21 cellular contexts compared by ENCODE assay signal in the genomic region with DNA sequence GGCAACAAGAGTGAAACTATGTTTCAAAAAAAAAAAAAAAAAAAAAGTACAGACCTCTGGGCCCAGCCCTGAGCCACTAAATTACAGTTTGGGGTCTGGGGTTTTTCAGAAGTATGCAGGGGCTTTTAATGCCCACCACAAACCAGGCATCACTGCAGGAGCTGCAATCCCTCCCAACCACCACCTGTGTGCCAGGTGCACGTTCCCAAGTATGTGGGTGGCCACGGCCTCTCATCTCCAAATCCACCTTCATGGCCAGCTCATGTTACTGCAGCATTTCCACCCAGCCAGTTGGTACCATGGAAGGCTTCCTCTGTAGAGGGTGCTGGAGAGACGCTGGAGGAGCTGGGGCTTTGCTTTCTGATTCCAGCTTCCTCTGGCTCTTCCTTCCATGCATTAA. TPM values are rescaled to one million over a fixed set of nuclear protein-coding genes. Genes with fewer than 3 reads are reported as not detected.
DNase-seq lines count a peak whose midpoint lies in the region; ATAC-seq and TF ChIP-seq lines count a peak whose summit lies in the region.
"Had no signal": no experiment of that assay in that cellular context is flagged by ENCODE, and none has a peak within 500 bp of the region (broad histone marks: within the 10 kb centered on the region; RNA-seq: fewer than 3 reads in every experiment).

No MANE protein-coding gene starts in this region.

- H3K9me2 ChIP-seq in HCT116 (ENCODE audit: insufficient read depth): no peaks in the 10 kb centered on the region

- H3K4ac ChIP-seq in mesendoderm (ENCODE audit: low read depth, low read length): no peak overlapping the region

- H2AFZ ChIP-seq in DND-41 (ENCODE audit: low read depth, low read length) (no peak overlapping the region), HCT116 (ENCODE audit: low read depth, low read length, poor library complexity, severe bottlenecking) (no peak overlapping the region)

- H2BK5ac ChIP-seq in mesendoderm (ENCODE audit: low read length): no peak overlapping the region

- peaks cover 52% of the 10 kb centered on the region; the same call in 1 of the 2 replicates for H3K36me3 ChIP-seq in DND-41 (ENCODE audit: insufficient read depth, low read length)
- H3K36me3 ChIP-seq in HCT116 (ENCODE audit: control insufficient read depth in 1 of 2, insufficient read depth in 2 of 2, low read length in 2 of 2): peaks cover 0 to 3% of the 10 kb centered on the region in 2 experiments; a peak in 2 of 4 replicates
- H3K36me3 ChIP-seq in RWPE2 (ENCODE audit: low read depth): peaks cover 35% of the 10 kb centered on the region
- H3K36me3 ChIP-seq in mesendoderm (ENCODE audit: control insufficient read depth, insufficient read depth, low read length): no peaks in the 10 kb centered on the region
- peaks cover 3% of the 10 kb centered on the region for H3K36me3 ChIP-seq in CD4-positive, alpha-beta memory T cell (ENCODE audit: insufficient read depth, low read length)

- H3K27me3 Mint-ChIP-seq in CD4-positive, alpha-beta memory T cell: no peaks in the 10 kb centered on the region
- H3K27me3 Mint-ChIP-seq: CD4-positive, alpha-beta T cell had no signal

- no peak overlapping the region for H3K27ac ChIP-seq in DND-41 (ENCODE audit: low read length)
- no peak overlapping the region for H3K27ac ChIP-seq in HCT116 (ENCODE audit: low read depth, low read length)
- no peak overlapping the region for H3K27ac ChIP-seq in RWPE2 (ENCODE audit: poor library complexity, severe bottlenecking)
- no peak overlapping the region for H3K27ac ChIP-seq in mesendoderm (ENCODE audit: low read depth, low read length)
- H3K27ac ChIP-seq in CD4-positive, alpha-beta memory T cell (ENCODE audit: low read depth, low read length): no peak overlapping the region
- H3K27ac ChIP-seq: BLaER1, Peyer's patch, SJCRH30 had no signal

- POLR2A ChIA-PET in HCT116 (lab: Charles Lee): no interaction called here
- POLR2A ChIA-PET in CD4-positive, alpha-beta memory T cell (lab: Charles Lee; ENCODE audit: partially characterized antibody): no interaction called here

- H2AK5ac ChIP-seq in mesendoderm (ENCODE audit: low read length): no peak overlapping the region

- H2BK15ac ChIP-seq in mesendoderm (replicated peaks; ENCODE audit: low read depth): no peak overlapping the region

- H4K5ac ChIP-seq in mesendoderm (ENCODE audit: low read length): no peak overlapping the region

- H3K23ac ChIP-seq in mesendoderm (ENCODE audit: low read length): no peak overlapping the region

- no peaks in the 10 kb centered on the region for H4K20me1 ChIP-seq in DND-41 (ENCODE audit: insufficient read depth, low read length)
- no peaks in the 10 kb centered on the region for H4K20me1 ChIP-seq in HCT116 (ENCODE audit: insufficient read depth)
- H4K20me1 ChIP-seq: BLaER1 had no signal

- no peak overlapping the region for H3K4me3 ChIP-seq in DND-41 (ENCODE audit: low read depth in 1 of 2, low read length in 2 of 2)
- no peak overlapping the region for H3K4me3 ChIP-seq in HCT116 (replicated peaks in 1 of 2; ENCODE audit: low read depth in 1 of 2, low read length in 2 of 2)
- no peak overlapping the region for H3K4me3 ChIP-seq in RWPE2 (ENCODE audit: severe bottlenecking)
- no peak overlapping the region for H3K4me3 ChIP-seq in mesendoderm (ENCODE audit: low read length)
- no peak overlapping the region for H3K4me3 ChIP-seq in CD4-positive, alpha-beta memory T cell (ENCODE audit: low read length in 2 of 2)
- H3K4me3 ChIP-seq: BLaER1, Peyer's patch, SJCRH30 had no signal

- no TSS peak for BruUV-seq in HCT116 (replicated peaks; lab: Mats Ljungman, UMichigan)

- no peak overlapping the region for H3K4me2 ChIP-seq in DND-41 (ENCODE audit: insufficient read depth, low read length)
- no peak overlapping the region for H3K4me2 ChIP-seq in HCT116 (ENCODE audit: low read length)
- no peak overlapping the region for H3K4me2 ChIP-seq in mesendoderm (ENCODE audit: low read length)
- H3K4me2 ChIP-seq: BLaER1 had no signal

- RAD21 ChIA-PET in HCT116 (lab: Charles Lee; ENCODE audit: low non-redundant PET in 1 of 2, low total read pairs in 2 of 2, uncharacterized antibody in 2 of 2, unreplicated experiment in 2 of 2): no interaction called here

- peaks cover 0 to 2% (median under 1%) of the 10 kb centered on the region in 4 donors for H3K4me1 Mint-ChIP-seq in CD4-positive, alpha-beta memory T cell

- H3K4me3 Mint-ChIP-seq in CD4-positive, alpha-beta memory T cell: no peak overlapping the region
- H3K4me3 Mint-ChIP-seq: CD4-positive, alpha-beta T cell had no signal

- intact Hi-C loops in HCT116 (cut with micrococcal nuclease): no loop called here
- intact Hi-C loops in CD4-positive, alpha-beta memory T cell (cut with micrococcal nuclease): no loop called here

- TF ChIP-seq RAD21 in HCT116 (IDR thresholded peaks at IDR 0.05; ENCODE audit: low read depth): no peak

- no peak for TF ChIP-seq CTCF in DND-41 (IDR thresholded peaks at IDR 0.05; ENCODE audit: borderline replicate concordance, extremely low read depth, low read length, poor library complexity, severe bottlenecking)
- TF ChIP-seq CTCF in HCT116 (IDR thresholded peaks at IDR 0.05 in 2 of 3, conservative IDR thresholded peaks at IDR 0.05 in 1 of 3; ENCODE audit: borderline replicate concordance in 1 of 3, insufficient read depth in 1 of 3, low read depth in 2 of 3, low read length in 2 of 3): no peak
- TF ChIP-seq CTCF in RWPE2 (IDR thresholded peaks at IDR 0.05; ENCODE audit: poor library complexity, severe bottlenecking): no peak

- H3K9me3 Mint-ChIP-seq in CD4-positive, alpha-beta memory T cell: peaks cover 0 to 2% (median 0%) of the 10 kb centered on the region in 8 donors
- H3K9me3 Mint-ChIP-seq: CD4-positive, alpha-beta T cell had no signal

- H3K9ac ChIP-seq in DND-41 (ENCODE audit: low read depth, low read length) (no peak overlapping the region), HCT116 (ENCODE audit: low read length) (no peak overlapping the region), mesendoderm (ENCODE audit: low read length) (no peak overlapping the region)
- H3K9ac ChIP-seq: BLaER1 had no signal

- peaks cover 58% of the 10 kb centered on the region in 2 donors for H3K36me3 Mint-ChIP-seq in CD4-positive, alpha-beta memory T cell

- no peak overlapping the region for H3K56ac ChIP-seq in mesendoderm (ENCODE audit: low read length)

- H4K8ac ChIP-seq in mesendoderm (ENCODE audit: low read depth, low read length): no peak overlapping the region

- no peak overlapping the region for H3K27ac Mint-ChIP-seq in CD4-positive, alpha-beta memory T cell
- H3K27ac Mint-ChIP-seq: CD4-positive, alpha-beta T cell had no signal

- H2BK120ac ChIP-seq in mesendoderm (ENCODE audit: low read depth, low read length): no peak overlapping the region

- CTCF ChIA-PET in HCT116 (lab: Charles Lee): no interaction called here
- CTCF ChIA-PET in CD4-positive, alpha-beta memory T cell (lab: Charles Lee; ENCODE audit: partially characterized antibody): interaction anchor here (0.9 kb wide), 1 partner anchor 20 kb away, joined by 8 read pairs; no protein-coding TSS in a partner anchor

- H3K9me3 ChIP-seq in DND-41 (ENCODE audit: insufficient read depth, low read length, severe bottlenecking) (no peaks in the 10 kb centered on the region), HCT116 (ENCODE audit: control insufficient read depth in 1 of 2, insufficient read depth in 1 of 2, low read depth in 1 of 2, low read length in 2 of 2) (no peaks in the 10 kb centered on the region), RWPE2 (ENCODE audit: severe bottlenecking) (no peaks in the 10 kb centered on the region)
- H3K9me3 ChIP-seq in CD4-positive, alpha-beta memory T cell (ENCODE audit: control insufficient read depth in 1 of 2, low read length in 2 of 2): no peaks in the 10 kb centered on the region
- H3K9me3 ChIP-seq: BLaER1, Peyer's patch, SJCRH30 had no signal

- no CpG with 5 or more reads among the region's 3 CpGs for WGBS in mesendoderm (ENCODE audit: extremely low coverage, insufficient coverage, low lambda C conversion rate)

- H3K4me1 ChIP-seq in DND-41 (ENCODE audit: insufficient read depth, low read length): no peaks in the 10 kb centered on the region
- no peaks in the 10 kb centered on the region for H3K4me1 ChIP-seq in HCT116 (ENCODE audit: control insufficient read depth in 1 of 2, insufficient read depth in 2 of 2, low read length in 2 of 2)
- no peaks in the 10 kb centered on the region for H3K4me1 ChIP-seq in RWPE2 (ENCODE audit: insufficient read depth, poor library complexity, severe bottlenecking)
- no peaks in the 10 kb centered on the region for H3K4me1 ChIP-seq in mesendoderm (ENCODE audit: control insufficient read depth, low read depth, low read length)
- H3K4me1 ChIP-seq in CD4-positive, alpha-beta memory T cell (ENCODE audit: insufficient read depth, low read length): no peaks in the 10 kb centered on the region
- H3K4me1 ChIP-seq: BLaER1, Peyer's patch, SJCRH30 had no signal

- no peak overlapping the region for H3K18ac ChIP-seq in mesendoderm (ENCODE audit: low read length)

- no peaks in the 10 kb centered on the region for H3K79me2 ChIP-seq in DND-41 (ENCODE audit: insufficient read depth, low read length)
- no peaks in the 10 kb centered on the region for H3K79me2 ChIP-seq in HCT116 (ENCODE audit: insufficient read depth, low read length)
- no peaks in the 10 kb centered on the region for H3K79me2 ChIP-seq in mesendoderm (ENCODE audit: control insufficient read depth, insufficient read depth, low read length)

- DNase-seq in DND-41 (peak; percentile 10), HCT116 (ENCODE audit: low read depth, low spot score) (no peak), RWPE2 (ENCODE audit: low spot score) (no peak), mesendoderm (peak; percentile 2), GM19238 (ENCODE audit: insufficient read length, low spot score) (no peak)
- no peak for DNase-seq in CD4-positive, alpha-beta memory T cell
- DNase-seq: ACHN; CD4-positive, alpha-beta T cell; GDM1; H7; KBM-7; MM.1S; NCI-H1092; NCI-H1436; NCI-H187 treated with DMSO at 0.1 percent for 48 hours; NCI-H524; NCI-H774; Peyer's patch had no signal

- H3K27me3 ChIP-seq in DND-41 (ENCODE audit: insufficient read depth, low read length, poor library complexity) (no peaks in the 10 kb centered on the region), HCT116 (ENCODE audit: insufficient read depth, low read length) (no peaks in the 10 kb centered on the region), RWPE2 (ENCODE audit: insufficient read depth, poor library complexity, severe bottlenecking) (no peaks in the 10 kb centered on the region), mesendoderm (ENCODE audit: insufficient read depth, low read length, poor library complexity) (no peaks in the 10 kb centered on the region)
- H3K27me3 ChIP-seq in CD4-positive, alpha-beta memory T cell (ENCODE audit: insufficient read depth, low read length): no peaks in the 10 kb centered on the region
- H3K27me3 ChIP-seq: BLaER1, Peyer's patch, SJCRH30 had no signal

- H3K79me1 ChIP-seq in mesendoderm (ENCODE audit: low read length): no peaks in the 10 kb centered on the region

- TF ChIP-seq POLR2A in HCT116 (IDR thresholded peaks at IDR 0.05; ENCODE audit: borderline replicate concordance, extremely low read depth, insufficient read depth, insufficient read length): no peak

- ATAC-seq in DND-41 (ENCODE audit: insufficient read depth, low read depth): no peak
- peak; percentile 32; the same call in 1 of the 2 replicates for ATAC-seq in HCT116
- 0 out of 3 replicates have a peak, but pooled peaks have one; percentile 35 for ATAC-seq in RWPE2 (ENCODE audit: low read depth)
- no peak for ATAC-seq in GM18868 (IDR thresholded peaks at IDR 0.05; ENCODE audit: unreplicated experiment)

RNA-seq across cellular contexts. Expression of a gene that starts 26.5 kb away (rescaled TPM):
- 27.6 TPM for total RNA-seq in HCT116 (2021; ENCODE audit: unreplicated experiment)
- 16.6 and 19.9 TPM in 2 replicates for polyA plus RNA-seq in HCT116 (2012)
- 25.0 TPM for polyA plus RNA-seq in mesendoderm (2013, experiment 1 of 2)
- 25.7 TPM for polyA plus RNA-seq in mesendoderm (2013, experiment 2 of 2)
- 10 to 100 TPM; 20.2 to 20.6 TPM for total RNA-seq in CD4-positive, alpha-beta memory T cell
- polyA plus RNA-seq in CD4-positive, alpha-beta memory T cell: 10 to 100 TPM in 1 of 2 donors, 1 to 10 TPM in 1; 4.9 to 15.5 TPM

RNA-seq across cellular contexts. Expression of a gene that starts 26.8 kb away (rescaled TPM):
- total RNA-seq in HCT116 (2021; ENCODE audit: unreplicated experiment): 4.9 TPM
- polyA plus RNA-seq in HCT116 (2012): 2.4 and 3.3 TPM in 2 replicates
- polyA plus RNA-seq in mesendoderm (2013, experiment 1 of 2): 3.9 TPM
- 3.6 TPM for polyA plus RNA-seq in mesendoderm (2013, experiment 2 of 2)
- 1 to 10 TPM; 1.3 to 1.8 TPM for total RNA-seq in CD4-positive, alpha-beta memory T cell
- polyA plus RNA-seq in CD4-positive, alpha-beta memory T cell: 1 to 10 TPM in 1 of 2 donors, under 1 TPM in 1; 0.78 to 2.3 TPM

Comparison
In these comparisons a context has a peak if more than half of its experiments do, and no peak if none do; other contexts are left out.
1. ATAC-seq: peak in HCT116 (single experiment) and RWPE2 (single experiment); none in DND-41 (single experiment) and GM18868 (single experiment).
2. DNase-seq: peak in DND-41 (single experiment) and mesendoderm (single experiment); none in HCT116 (single experiment), RWPE2 (single experiment), GM19238 (single experiment) and CD4-positive, alpha-beta memory T cell (0 of 5).